In genomic region chr5:122287101-122287500, GRCh38 we compare ENCODE assay signal across 24 cellular contexts. TPM values are rescaled to one million over a fixed set of nuclear protein-coding genes. Genes with fewer than 3 reads are reported as not detected.
"Had no signal": no experiment of that assay in that cellular context is flagged by ENCODE, and none has a peak within 500 bp of the region (broad histone marks: within the 10 kb centered on the region; RNA-seq: fewer than 3 reads in every experiment).

No MANE protein-coding gene starts in this region.

- ATAC-seq: left lobe of liver; lower lobe of right lung; naive thymus-derived CD8-positive, alpha-beta T cell; right cardiac atrium had no signal

- H3K27me3 ChIP-seq: ascending aorta, neutrophil, thyroid gland had no signal

- H3K4me3 Mint-ChIP-seq: activated naive CD4-positive, alpha-beta T cell treated with anti-CD3 and anti-CD28 coated beads, Interleukin-2, amount 50 U/mL, for 24 hours; central memory CD8-positive, alpha-beta T cell; immature natural killer cell; naive thymus-derived CD8-positive, alpha-beta T cell; stimulated activated naive CD8-positive, alpha-beta T cell treated with anti-CD3 and anti-CD28 coated beads, Interleukin-15, Interleukin-2, amounts not matched to agents 100 ng/mL and 50 ng/mL, for 24 hours had no signal

- H3K4me3 ChIP-seq: ascending aorta, coronary artery, lower lobe of right lung, thyroid gland had no signal

- H3K27me3 Mint-ChIP-seq: activated naive CD4-positive, alpha-beta T cell treated with anti-CD3 and anti-CD28 coated beads, Interleukin-2, amount 50 U/mL, for 24 hours; central memory CD8-positive, alpha-beta T cell; stimulated activated naive CD8-positive, alpha-beta T cell treated with anti-CD3 and anti-CD28 coated beads, Interleukin-15, Interleukin-2, amounts not matched to agents 100 ng/mL and 50 ng/mL, for 24 hours had no signal

- H3K4me1 Mint-ChIP-seq: activated naive CD4-positive, alpha-beta T cell treated with anti-CD3 and anti-CD28 coated beads, Interleukin-2, amount 50 U/mL, for 24 hours; central memory CD8-positive, alpha-beta T cell; immature natural killer cell; naive thymus-derived CD8-positive, alpha-beta T cell had no signal

- H3K9me3 ChIP-seq: lower lobe of right lung, neutrophil, thyroid gland had no signal

- H3K36me3 ChIP-seq: ascending aorta, lower lobe of right lung, neutrophil, thyroid gland, WERI-Rb-1 had no signal

- H2AFZ ChIP-seq: parathyroid adenoma had no signal

- H3K36me3 Mint-ChIP-seq: activated naive CD4-positive, alpha-beta T cell treated with anti-CD3 and anti-CD28 coated beads, Interleukin-2, amount 50 U/mL, for 24 hours; immature natural killer cell had no signal

- DNase-seq: activated CD4-positive, alpha-beta T cell treated with anti-CD3 and anti-CD28 coated beads for 1 hour; activated CD4-positive, alpha-beta T cell treated with anti-CD3 and anti-CD28 coated beads, Interleukin-2, amount 50 U/mL, for 1 hour; activated gamma-delta T cell treated with Interleukin-2 at 50 U/mL for 16 hours; activated T-cell treated with anti-CD3 and anti-CD28 coated beads, Interleukin-2, amount 50 U/mL, for 1 hour; foreskin fibroblast; immature natural killer cell; lower lobe of right lung; naive thymus-derived CD8-positive, alpha-beta T cell; right cardiac atrium; stimulated activated CD4-positive, alpha-beta T cell treated with anti-CD3 and anti-CD28 coated beads, Interleukin-1b, Interleukin-23, amount 100 ng/mL, for 48 hours; substantia nigra; thyroid gland; WERI-Rb-1 had no signal

- FAIRE-seq: TTC549 had no signal

- H3K4me1 ChIP-seq: lower lobe of right lung, parathyroid adenoma, thyroid gland had no signal

- H3K9ac ChIP-seq: parathyroid adenoma had no signal

- H3K79me2 ChIP-seq: parathyroid adenoma had no signal

- H3K27ac ChIP-seq: ascending aorta, coronary artery, epithelial cell of prostate, lower lobe of right lung, neutrophil, parathyroid adenoma, thyroid gland, WERI-Rb-1 had no signal

- H3K27ac Mint-ChIP-seq: activated naive CD4-positive, alpha-beta T cell treated with anti-CD3 and anti-CD28 coated beads, Interleukin-2, amount 50 U/mL, for 24 hours; immature natural killer cell; naive thymus-derived CD8-positive, alpha-beta T cell; stimulated activated naive CD8-positive, alpha-beta T cell treated with anti-CD3 and anti-CD28 coated beads, Interleukin-15, Interleukin-2, amounts not matched to agents 100 ng/mL and 50 ng/mL, for 24 hours had no signal

RNA-seq across cellular contexts. Expression of gene SNCAIP, which starts 24.9 kb away (rescaled TPM):
- total RNA-seq: naive thymus-derived CD8-positive, alpha-beta T cell; T-helper 2 cell treated with Interferon-gamma antibody and Interleukin-4, amounts not matched to agents 100 ng/mL and 5 ng/mL, for 36 hours had no signal
- polyA plus RNA-seq: immature natural killer cell; naive thymus-derived CD8-positive, alpha-beta T cell had no signal
